26 cellular contexts compared by ENCODE assay signal in the genomic region with DNA sequence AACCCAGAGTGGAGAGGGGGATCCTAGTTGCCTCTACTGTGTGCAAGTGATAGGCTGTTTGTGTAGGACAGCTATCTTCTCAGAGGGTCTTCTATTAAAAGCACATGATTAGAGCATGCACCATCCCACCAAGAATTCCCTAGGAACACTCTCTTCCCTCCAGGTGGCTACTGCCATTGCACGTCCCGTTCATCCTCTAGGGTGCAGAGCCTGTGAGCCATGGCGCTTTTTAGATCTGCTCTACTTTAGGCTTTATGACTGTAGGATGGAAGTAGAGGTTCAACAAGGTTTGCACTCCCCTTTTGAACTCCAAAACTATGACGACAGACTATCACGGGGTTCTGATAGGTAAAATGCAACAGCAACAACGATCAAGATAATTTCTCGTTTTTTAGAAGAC.
"Had no signal": no experiment of that assay in that cellular context is flagged by ENCODE, and none has a peak within 500 bp of the region (broad histone marks: within the 10 kb centered on the region; RNA-seq: fewer than 3 reads in every experiment).

No MANE protein-coding gene starts in this region.

- ATAC-seq: naive thymus-derived CD4-positive, alpha-beta T cell; natural killer cell; psoas muscle; right cardiac atrium; stimulated activated effector memory CD8-positive, alpha-beta T cell treated with anti-CD3 and anti-CD28 coated beads, Interleukin-12 subunit alpha, Interleukin-12 subunit beta, amount 100 ng/mL, for 72 hours had no signal

- H3K9me3 ChIP-seq: ovary, psoas muscle, sigmoid colon, stomach, thoracic aorta, thyroid gland, upper lobe of left lung, vagina had no signal

- H3K27ac ChIP-seq: neural progenitor cell, ovary, parathyroid adenoma, psoas muscle, sigmoid colon, stomach, thoracic aorta, thyroid gland, tibial nerve, upper lobe of left lung, vagina had no signal

- H3K4me1 ChIP-seq: parathyroid adenoma, psoas muscle, sigmoid colon, stomach, thyroid gland, tibial nerve, upper lobe of left lung, vagina had no signal

- H3K79me2 ChIP-seq: parathyroid adenoma had no signal

- H3K36me3 ChIP-seq: neural progenitor cell, ovary, sigmoid colon, stomach, thoracic aorta, thyroid gland, tibial nerve, upper lobe of left lung, vagina had no signal

- H3K27me3 ChIP-seq: neural progenitor cell, ovary, sigmoid colon, stomach, thyroid gland, tibial nerve, upper lobe of left lung, vagina had no signal

- H3K9ac ChIP-seq: neural progenitor cell, parathyroid adenoma had no signal

- H2AFZ ChIP-seq: neural progenitor cell, parathyroid adenoma had no signal

- FAIRE-seq: small intestine, urothelium cell line had no signal

- DNase-seq: naive thymus-derived CD4-positive, alpha-beta T cell; natural killer cell; occipital lobe; ovary; posterior cingulate gyrus; psoas muscle; right cardiac atrium; sigmoid colon; small intestine; stimulated activated CD4-positive, alpha-beta T cell treated with anti-CD3 and anti-CD28 coated beads, Interleukin-15, amount 100 ng/mL, for 24 hours; stimulated activated CD4-positive, alpha-beta T cell treated with anti-CD3 and anti-CD28 coated beads, Interleukin-2, amount 100 ng/mL, for 24 hours; stimulated activated CD4-positive, alpha-beta T cell treated with anti-CD3 and anti-CD28 coated beads, Interleukin-2, amount 100 ng/mL, for 48 hours; stimulated activated CD4-positive, alpha-beta T cell treated with anti-CD3 and anti-CD28 coated beads, Interleukin-4, amount 100 ng/mL, for 24 hours; stimulated activated naive B cell treated with anti-CD40 and anti-IgM and Interleukin-4, amounts not matched to agents 10 μg/mL and 1 μg/mL and 100 μg/mL, for 72 hours; stimulated activated naive CD4-positive, alpha-beta T cell treated with Interleukin-2 at 50 U/mL for 16 hours; stomach; thyroid gland; trophoblast cell; upper lobe of left lung had no signal

- H3K4me2 ChIP-seq: neural progenitor cell had no signal

- H3K4me3 ChIP-seq: neural progenitor cell, ovary, psoas muscle, sigmoid colon, stomach, thoracic aorta, thyroid gland, tibial nerve, upper lobe of left lung, vagina had no signal
